In genomic region chr6:113060664-113061063, GRCh38 we compare ENCODE assay signal across 19 cellular contexts.
"Had no signal": no experiment of that assay in that cellular context is flagged by ENCODE, and none has a peak within 500 bp of the region (broad histone marks: within the 10 kb centered on the region; RNA-seq: fewer than 3 reads in every experiment).

No MANE protein-coding gene starts in this region.

- H3K36me3 Mint-ChIP-seq: naive thymus-derived CD8-positive, alpha-beta T cell; stimulated activated memory B cell treated with anti-CD40 and anti-IgM and Interleukin-4, amounts not matched to agents 10 μg/mL and 1 μg/mL and 100 μg/mL, for 72 hours had no signal

- FAIRE-seq: endometrium had no signal

- H3K4me3 Mint-ChIP-seq: naive thymus-derived CD8-positive, alpha-beta T cell; stimulated activated memory B cell treated with anti-CD40 and anti-IgM and Interleukin-4, amounts not matched to agents 10 μg/mL and 1 μg/mL and 100 μg/mL, for 72 hours; stimulated activated naive CD8-positive, alpha-beta T cell treated with anti-CD3 and anti-CD28 coated beads, Interleukin-15, Interleukin-2, amounts not matched to agents 100 ng/mL and 50 ng/mL, for 24 hours had no signal

- ATAC-seq: gastroesophageal sphincter; left cardiac atrium; naive thymus-derived CD8-positive, alpha-beta T cell; stimulated activated memory B cell treated with anti-CD40 and anti-IgM and Interleukin-4, amounts not matched to agents 10 μg/mL and 1 μg/mL and 100 μg/mL, for 72 hours had no signal

- H3K27ac Mint-ChIP-seq: naive thymus-derived CD8-positive, alpha-beta T cell; stimulated activated memory B cell treated with anti-CD40 and anti-IgM and Interleukin-4, amounts not matched to agents 10 μg/mL and 1 μg/mL and 100 μg/mL, for 72 hours; stimulated activated naive CD8-positive, alpha-beta T cell treated with anti-CD3 and anti-CD28 coated beads, Interleukin-15, Interleukin-2, amounts not matched to agents 100 ng/mL and 50 ng/mL, for 24 hours had no signal

- H3K4me1 ChIP-seq: esophagus muscularis mucosa, right atrium auricular region, testis, transverse colon had no signal

- H3K4me3 ChIP-seq: esophagus muscularis mucosa, gastroesophageal sphincter, left ventricle myocardium inferior, lung, ovary, right atrium auricular region, testis, transverse colon had no signal

- H3K27me3 ChIP-seq: esophagus muscularis mucosa, gastroesophageal sphincter, ovary, right atrium auricular region, testis, transverse colon had no signal

- H3K27ac ChIP-seq: epithelial cell of prostate, esophagus muscularis mucosa, gastroesophageal sphincter, left ventricle myocardium inferior, ovary, right atrium auricular region, testis, transverse colon had no signal

- DNase-seq: effector memory CD4-positive, alpha-beta T cell; foreskin fibroblast; glutamatergic neuron; islet precursor cell; left cardiac atrium; left ventricle myocardium inferior; naive thymus-derived CD8-positive, alpha-beta T cell; ovary; stimulated activated CD4-positive, alpha-beta T cell treated with anti-CD3 and anti-CD28 coated beads, Interleukin-4, amount 100 ng/mL, for 24 hours; testis; transverse colon had no signal

- H3K36me3 ChIP-seq: esophagus muscularis mucosa, gastroesophageal sphincter, left ventricle myocardium inferior, ovary, right atrium auricular region, transverse colon had no signal

- H3K27me3 Mint-ChIP-seq: naive thymus-derived CD8-positive, alpha-beta T cell; stimulated activated naive CD8-positive, alpha-beta T cell treated with anti-CD3 and anti-CD28 coated beads, Interleukin-15, Interleukin-2, amounts not matched to agents 100 ng/mL and 50 ng/mL, for 24 hours had no signal

- H3K4me1 Mint-ChIP-seq: naive thymus-derived CD8-positive, alpha-beta T cell had no signal

- H3K9me3 ChIP-seq: gastroesophageal sphincter, ovary, testis, transverse colon had no signal
